ENCODE assay signal across 8 cellular contexts in genomic region chr22:27331526-27332281, GRCh38.
DNase-seq lines count a peak whose midpoint lies in the region; ATAC-seq and TF ChIP-seq lines count a peak whose summit lies in the region.

No MANE protein-coding gene starts in this region.

- H3K4me1 Mint-ChIP-seq in activated naive CD4-positive, alpha-beta T cell treated with anti-CD3 and anti-CD28 coated beads, Interleukin-2, amount 10 ng/mL, durations not matched to agents 7 days and 5 days: no peaks in the 10 kb centered on the region

- CTCF ChIA-PET in SK-N-SH (lab: Yijun Ruan, JAX): interaction anchor here (0.6 to 2.2 kb wide), 25 partner anchors 9 to 654 kb away, joined by 3 to 14 read pairs (median 3); no protein-coding TSS in a partner anchor
- CTCF ChIA-PET in activated naive CD4-positive, alpha-beta T cell treated with anti-CD3 and anti-CD28 coated beads, Interleukin-2, amount 10 ng/mL, durations not matched to agents 7 days and 5 days (lab: Charles Lee): no interaction called here

- H3K27me3 ChIP-seq in SK-N-SH (ENCODE audit: insufficient read depth) (no peaks in the 10 kb centered on the region), left ventricle myocardium inferior (ENCODE audit: low read depth) (peaks cover 91% of the 10 kb centered on the region), uterus (no peaks in the 10 kb centered on the region)

- peak; percentile 29 for TF ChIP-seq CTCF in GM12873 (IDR thresholded peaks at IDR 0.05; ENCODE audit: insufficient read depth, low read depth, low read length, missing control alignments)
- peak; percentile 49 for TF ChIP-seq CTCF in SK-N-SH (IDR thresholded peaks at IDR 0.05)
- TF ChIP-seq CTCF in left ventricle myocardium inferior (IDR thresholded peaks at IDR 0.05; ENCODE audit: borderline replicate concordance): peak; percentile 59
- peak in 1 of 4 experiments; percentile 13 for TF ChIP-seq CTCF in uterus (IDR thresholded peaks at IDR 0.05)

- H3K36me3 ChIP-seq in SK-N-SH (replicated peaks in 1 of 2; ENCODE audit: control insufficient read depth in 1 of 2, insufficient read depth in 2 of 2, low read length in 1 of 2) (no peaks in the 10 kb centered on the region), left ventricle myocardium inferior (no peaks in the 10 kb centered on the region), uterus (no peaks in the 10 kb centered on the region)

- H3F3A ChIP-seq in SK-N-SH (replicated peaks; ENCODE audit: insufficient read depth): no peaks in the 10 kb centered on the region

- H3K27ac ChIP-seq in SK-N-SH (ENCODE audit: low read depth in 2 of 2, low read length in 1 of 2) (no peak overlapping the region), left ventricle myocardium inferior (replicated peaks) (no peak overlapping the region), uterus (no peak overlapping the region)

- H3K9ac ChIP-seq in SK-N-SH: no peak overlapping the region

- DNase-seq in SK-N-SH: peak; percentile 81
- DNase-seq in left ventricle myocardium inferior: peak; percentile 46
- DNase-seq in sciatic nerve (ENCODE audit: low spot score): no peak
- no peak for DNase-seq in activated naive CD4-positive, alpha-beta T cell treated with anti-CD3 and anti-CD28 coated beads, Interleukin-2, amount 10 ng/mL, durations not matched to agents 7 days and 5 days
- DNase-seq in NCI-H1105 (lab: John Stamatoyannopoulos, UW): no peak
- no peak for DNase-seq in NCI-H187 treated with DMSO at 0.1 percent for 48 hours (lab: John Stamatoyannopoulos, UW)
- DNase-seq in uterus: no peak

- H4K20me1 ChIP-seq in SK-N-SH (ENCODE audit: insufficient read depth): no peaks in the 10 kb centered on the region

- H2AFZ ChIP-seq in SK-N-SH (ENCODE audit: low read depth): no peak overlapping the region

- no peak overlapping the region for H3K4me2 ChIP-seq in SK-N-SH

- no peaks in the 10 kb centered on the region for H3K79me2 ChIP-seq in SK-N-SH (ENCODE audit: insufficient read depth)

- TF ChIP-seq POLR2A in uterus (IDR thresholded peaks at IDR 0.05): no peak

- H3K9me3 Mint-ChIP-seq in activated naive CD4-positive, alpha-beta T cell treated with anti-CD3 and anti-CD28 coated beads, Interleukin-2, amount 10 ng/mL, durations not matched to agents 7 days and 5 days: no peaks in the 10 kb centered on the region

- peak; percentile 69 for TF ChIP-seq RAD21 in SK-N-SH (IDR thresholded peaks at IDR 0.05; ENCODE audit: low read length)

- H3K4me3 ChIP-seq in SK-N-SH (ENCODE audit: low read depth in 2 of 2, low read length in 1 of 2): no peak overlapping the region
- no peak overlapping the region for H3K4me3 ChIP-seq in left ventricle myocardium inferior
- H3K4me3 ChIP-seq in uterus: no peak overlapping the region

- H3K27me3 Mint-ChIP-seq in activated naive CD4-positive, alpha-beta T cell treated with anti-CD3 and anti-CD28 coated beads, Interleukin-2, amount 10 ng/mL, durations not matched to agents 7 days and 5 days: peaks cover 15% of the 10 kb centered on the region

- H3K4me3 Mint-ChIP-seq in activated naive CD4-positive, alpha-beta T cell treated with anti-CD3 and anti-CD28 coated beads, Interleukin-2, amount 10 ng/mL, durations not matched to agents 7 days and 5 days: no peak overlapping the region

- peaks cover 0 to 6% of the 10 kb centered on the region in 2 experiments; a peak in 1 of 4 replicates for H3K4me1 ChIP-seq in SK-N-SH (ENCODE audit: control insufficient read depth in 1 of 2, insufficient read depth in 2 of 2, low read depth in 1 of 2, low read length in 1 of 2)
- no peaks in the 10 kb centered on the region for H3K4me1 ChIP-seq in left ventricle myocardium inferior
- H3K4me1 ChIP-seq in uterus: no peaks in the 10 kb centered on the region

- no peaks in the 10 kb centered on the region for H3K9me2 ChIP-seq in SK-N-SH

- 46% methylated on average over 14 of the region's 16 CpGs for WGBS in SK-N-SH (ENCODE audit: low lambda C conversion rate)

- no peak overlapping the region for H3K27ac Mint-ChIP-seq in activated naive CD4-positive, alpha-beta T cell treated with anti-CD3 and anti-CD28 coated beads, Interleukin-2, amount 10 ng/mL, durations not matched to agents 7 days and 5 days

- no peak for TF ChIP-seq EP300 in SK-N-SH (IDR thresholded peaks at IDR 0.05; ENCODE audit: borderline replicate concordance in 1 of 2, low read depth in 1 of 2, low read length in 1 of 2)

- no peaks in the 10 kb centered on the region for H3K9me3 ChIP-seq in SK-N-SH
- peaks cover 6% of the 10 kb centered on the region for H3K9me3 ChIP-seq in left ventricle myocardium inferior (replicated peaks)
- no peaks in the 10 kb centered on the region for H3K9me3 ChIP-seq in uterus

- no peaks in the 10 kb centered on the region for H3K36me3 Mint-ChIP-seq in activated naive CD4-positive, alpha-beta T cell treated with anti-CD3 and anti-CD28 coated beads, Interleukin-2, amount 10 ng/mL, durations not matched to agents 7 days and 5 days

- POLR2A ChIA-PET in SK-N-SH (lab: Yijun Ruan, JAX): no interaction called here

- intact Hi-C loops in left ventricle myocardium inferior (cut with micrococcal nuclease): no loop called here
- intact Hi-C loops in sciatic nerve (cut with DNase I): no loop called here
- intact Hi-C loops in uterus (cut with DNase I; ENCODE audit: low total_unique reads): no loop called here

- peak; percentile 80 for ATAC-seq in sciatic nerve

TF ChIP-seq in SK-N-SH, 30 proteins besides CTCF, POLR2A, EP300 and RAD21:
- TF ChIP-seq CHD2 (IDR thresholded peaks at IDR 0.05; ENCODE audit: low read length, partially characterized antibody) (no peak), GATA2 (CRISPR knock-in tag; IDR thresholded peaks at IDR 0.05) (no peak), SMC3 (IDR thresholded peaks at IDR 0.05; ENCODE audit: low read depth, low read length) (peak; percentile 52; the same call in 1 of the 2 replicates)

Comparison
In these comparisons a context has a peak if more than half of its experiments do, and no peak if none do; other contexts are left out.
1. DNase-seq: peak in SK-N-SH (single experiment) and left ventricle myocardium inferior (single experiment); none in sciatic nerve (single experiment), activated naive CD4-positive, alpha-beta T cell treated with anti-CD3 and anti-CD28 coated beads, Interleukin-2, amount 10 ng/mL, durations not matched to agents 7 days and 5 days (single experiment), NCI-H1105 (single experiment), NCI-H187 treated with DMSO at 0.1 percent for 48 hours (single experiment) and uterus (0 of 2).